Comparison of ENCODE assay signal across 8 cellular contexts in the genomic region with DNA sequence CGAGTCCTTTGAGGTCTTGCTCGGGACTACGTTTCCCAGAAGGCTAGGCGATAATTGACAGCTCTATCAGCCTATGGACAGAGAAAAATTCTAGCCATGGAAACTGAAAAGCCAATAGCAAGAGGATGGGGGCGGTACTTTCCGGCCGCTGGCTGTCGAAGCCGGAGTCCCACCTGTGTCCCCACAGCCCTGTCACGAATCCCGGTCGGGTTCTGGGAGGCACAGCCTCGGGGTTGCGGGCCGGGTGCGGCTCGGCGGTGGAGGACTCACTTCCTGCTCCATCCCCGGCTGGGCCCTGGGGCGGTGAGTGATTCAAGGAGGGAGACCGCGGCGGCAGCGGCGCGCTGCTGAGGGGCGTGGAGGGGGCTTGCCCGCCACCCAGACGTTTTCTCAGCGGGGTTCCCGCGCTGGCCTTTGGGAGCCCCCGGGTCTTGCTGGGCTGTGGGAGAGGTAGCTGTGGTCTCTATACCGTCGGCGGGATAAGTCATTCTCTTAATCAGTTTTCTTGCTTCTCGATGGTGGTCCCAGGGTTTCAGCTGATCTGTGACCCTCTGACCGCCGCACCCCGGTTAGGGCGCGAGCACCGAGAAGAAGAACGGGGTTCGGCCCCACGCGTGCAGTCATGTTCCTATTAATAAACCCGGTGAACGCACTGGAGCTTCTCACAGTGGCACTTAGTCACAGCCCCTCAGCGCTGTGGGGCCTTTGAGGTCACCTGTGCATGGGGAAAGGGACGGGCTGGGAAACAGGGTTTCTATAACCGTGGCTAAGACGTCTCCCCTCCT. TPM values are rescaled to one million over a fixed set of nuclear protein-coding genes. Genes with fewer than 3 reads are reported as not detected.
DNase-seq lines count a peak whose midpoint lies in the region; ATAC-seq and TF ChIP-seq lines count a peak whose summit lies in the region.

A gene (plus strand): TSS at position 176 of the 785 bp plus-strand sequence. CDS start 2,377 bp downstream, outside the sequence.

- peaks cover 12% of the 10 kb centered on the region for H3K4me1 Mint-ChIP-seq in activated T-cell treated with anti-CD3 and anti-CD28 coated beads, Interleukin-2, amount 50 U/mL, for 24 hours (ENCODE audit: low read depth)

- H2AFZ ChIP-seq in PC-3 (ENCODE audit: low read length) = peak within 1 kb of the TSS; percentile 92

- TSS peak; percentile 73 for BruUV-seq in PC-3 (replicated peaks; lab: Mats Ljungman, UMichigan)

- no peaks in the 10 kb centered on the region for H3K9me3 ChIP-seq in PC-3 (ENCODE audit: low read length)
- H3K9me3 ChIP-seq in esophagus squamous epithelium = no peaks in the 10 kb centered on the region

- peak within 1 kb of the TSS; percentile 79 for H3K9ac ChIP-seq in PC-3 (ENCODE audit: low read length)

- H3K27me3 Mint-ChIP-seq in activated T-cell treated with anti-CD3 and anti-CD28 coated beads, Interleukin-2, amount 50 U/mL, for 24 hours = no peaks in the 10 kb centered on the region

- H3K79me2 ChIP-seq in PC-3 (ENCODE audit: low read length) = no peaks in the 10 kb centered on the region

- H3K36me3 Mint-ChIP-seq in activated T-cell treated with anti-CD3 and anti-CD28 coated beads, Interleukin-2, amount 50 U/mL, for 24 hours (ENCODE audit: low read depth) = peaks cover 3% of the 10 kb centered on the region

- no peaks in the 10 kb centered on the region for H4K20me1 ChIP-seq in PC-3 (ENCODE audit: low read length)

- no peak for TF ChIP-seq CTCF in PC-3 (conservative IDR thresholded peaks at IDR 0.05; ENCODE audit: low read depth, low read length)
- TF ChIP-seq CTCF in esophagus squamous epithelium (IDR thresholded peaks at IDR 0.05) = no peak

- ATAC-seq in GM21717 (IDR thresholded peaks at IDR 0.05; ENCODE audit: unreplicated experiment) (peak; percentile 99), PC-3 (peak; percentile 97)

- peak within 1 kb of the TSS; percentile 75 for H3K4me3 ChIP-seq in Jurkat, Clone E6-1 (ENCODE audit: low read length)
- H3K4me3 ChIP-seq in PC-3 (ENCODE audit: low read length) (peak within 1 kb of the TSS; percentile 76), esophagus squamous epithelium (peak within 1 kb of the TSS; percentile 51 to 90 (median 83))

- H3K36me3 ChIP-seq in PC-3 (ENCODE audit: low read depth, low read length) (no peaks in the 10 kb centered on the region), esophagus squamous epithelium (peaks cover 0 to 8% (median 0%) of the 10 kb centered on the region in 3 donors)

- no peaks in the 10 kb centered on the region for H3F3A ChIP-seq in PC-3 (ENCODE audit: low read length, unreplicated experiment)

- CTCF ChIA-PET in PC-3 (lab: Charles Lee) = interaction anchor here (0.6 kb wide), 1 partner anchor 108 kb away, joined by 3 read pairs; no protein-coding TSS in a partner anchor

- H3K4me3 Mint-ChIP-seq in activated T-cell treated with anti-CD3 and anti-CD28 coated beads, Interleukin-2, amount 50 U/mL, for 24 hours = peak within 1 kb of the TSS; percentile 85

- DNase-seq in DMS153 treated with DMSO at 0.1 percent for 48 hours (lab: John Stamatoyannopoulos, UW; ENCODE audit: unreplicated experiment) (peak; percentile 58), PC-3 (peak; percentile 98), esophagus squamous epithelium (lab: John Stamatoyannopoulos, UW) (peak; percentile 25), myocyte (ENCODE audit: low read depth) (peak; percentile 97)
- peak; percentile 96 for DNase-seq in Jurkat, Clone E6-1 (ENCODE audit: low read depth, low spot score)
- peak; percentile 90 for DNase-seq in activated T-cell treated with anti-CD3 and anti-CD28 coated beads, Interleukin-2, amount 50 U/mL, for 24 hours
- peak; percentile 76 to 83 for DNase-seq in stimulated activated CD8-positive, alpha-beta memory T cell treated with anti-CD3 and anti-CD28 coated beads, Interleukin-7, amount 100 ng/mL, for 4 hours (ENCODE audit: low read depth in 2 of 2)

- 0 to 1% methylated on average over 9 to 22 of the region's 53 CpGs for WGBS in esophagus squamous epithelium, 2 donors

- H3K27ac ChIP-seq in PC-3 (ENCODE audit: low read length) (peak within 1 kb of the TSS; percentile 73), esophagus squamous epithelium (peak within 1 kb of the TSS; percentile 71 to 88 (median 83))

- no peaks in the 10 kb centered on the region for H3K9me2 ChIP-seq in PC-3 (replicated peaks; ENCODE audit: low read length)

- no peaks in the 10 kb centered on the region for H3K27me3 ChIP-seq in PC-3 (ENCODE audit: low read length)
- H3K27me3 ChIP-seq in esophagus squamous epithelium = no peaks in the 10 kb centered on the region

- intact Hi-C loops in PC-3 (cut with micrococcal nuclease) = loop anchor here (5.0 kb wide), 1 partner anchor 35 kb away; a partner anchor contains a TSS
- intact Hi-C loops in esophagus squamous epithelium (cut with DNase I) = no loop called here

- peak in 2 of 4 donors; percentile 35 to 65 for TF ChIP-seq POLR2A in esophagus squamous epithelium (IDR thresholded peaks at IDR 0.05)

- POLR2A ChIA-PET in PC-3 (lab: Charles Lee; ENCODE audit: unreplicated experiment) = interaction anchor here (0.6 kb wide), 1 partner anchor 119 kb away, joined by 3 read pairs; no protein-coding TSS in a partner anchor

- H3K27ac Mint-ChIP-seq in activated T-cell treated with anti-CD3 and anti-CD28 coated beads, Interleukin-2, amount 50 U/mL, for 24 hours = peak within 1 kb of the TSS; percentile 88

- H3K4me1 ChIP-seq in PC-3 (ENCODE audit: insufficient read depth, low read length) (peaks cover 5% of the 10 kb centered on the region; the same call in 1 of the 2 replicates), esophagus squamous epithelium (peaks cover 8 to 21% (median 11%) of the 10 kb centered on the region in 3 donors)

- H3K4me2 ChIP-seq in PC-3 (ENCODE audit: low read length) = peak within 1 kb of the TSS; percentile 90

- no peaks in the 10 kb centered on the region for H3K9me3 Mint-ChIP-seq in activated T-cell treated with anti-CD3 and anti-CD28 coated beads, Interleukin-2, amount 50 U/mL, for 24 hours

RNA-seq across cellular contexts. Expression of the gene that starts here (rescaled TPM):
- 6.3 TPM for polyA plus RNA-seq in Jurkat, Clone E6-1 (2012; ENCODE audit: insufficient read depth, insufficient read length)
- total RNA-seq in PC-3 (2014; rRNA removed) = 1.1 and 1.9 TPM in 2 replicates
- 1 to 10 TPM in 3 of 4 donors, under 1 TPM in 1; 0.79 to 9.3 (median 1.8) TPM for total RNA-seq in esophagus squamous epithelium
- total RNA-seq in myocyte = 3.4 TPM in 2 replicates
- polyA plus RNA-seq in myocyte (2012) = 1.2 TPM

Comparison
In these comparisons a context has a peak if more than half of its experiments do, and no peak if none do; other contexts are left out.
1. Peak in every context shown above with its lines: DNase-seq, ATAC-seq, H3K4me3 ChIP-seq and H3K27ac ChIP-seq.
2. DNase-seq: peak in every context shown above with its lines; median percentile 98 in PC-3; 97 in myocyte; 96 in Jurkat, Clone E6-1; 90 in activated T-cell treated with anti-CD3 and anti-CD28 coated beads, Interleukin-2, amount 50 U/mL, for 24 hours; 80 in stimulated activated CD8-positive, alpha-beta memory T cell treated with anti-CD3 and anti-CD28 coated beads, Interleukin-7, amount 100 ng/mL, for 4 hours; 58 in DMS153 treated with DMSO at 0.1 percent for 48 hours; 25 in esophagus squamous epithelium.